ENCODE assay signal across 15 cellular contexts in the genomic region with DNA sequence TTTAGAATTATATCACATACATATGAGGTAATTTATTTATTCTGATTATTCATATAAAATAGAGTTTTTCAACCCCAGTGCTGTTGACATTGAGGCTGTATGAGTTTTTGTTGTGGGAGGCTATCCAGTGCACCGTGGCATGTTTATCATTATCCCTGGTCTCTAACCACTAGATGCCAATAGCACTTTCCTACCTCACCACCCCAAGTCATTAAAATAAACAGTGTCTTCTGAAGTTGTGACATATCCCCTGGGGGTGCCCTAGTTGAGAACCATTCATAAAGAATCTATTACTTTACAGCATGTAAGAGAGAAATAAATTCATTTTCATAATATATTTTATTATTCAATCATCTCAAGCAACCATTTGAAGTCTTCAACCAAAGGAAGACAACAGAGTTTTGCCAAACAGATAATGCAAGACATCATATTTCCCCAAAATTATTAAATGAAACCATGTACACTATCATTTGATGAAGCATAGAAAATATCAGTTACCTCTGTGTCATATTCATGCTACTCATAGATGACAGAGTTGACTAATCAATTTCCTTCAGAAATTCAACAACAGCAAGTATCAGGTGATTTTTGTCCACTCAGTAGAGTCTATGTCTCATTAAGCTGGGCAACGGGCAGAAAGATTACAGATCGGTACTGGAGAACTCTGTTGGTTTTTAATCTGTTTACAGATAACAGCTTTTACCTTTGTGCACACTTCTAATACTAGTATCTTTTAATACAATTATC. TPM values are rescaled to one million over a fixed set of nuclear protein-coding genes. Genes with fewer than 3 reads are reported as not detected.
DNase-seq lines count a peak whose midpoint lies in the region; ATAC-seq, FAIRE-seq and TF ChIP-seq lines count a peak whose summit lies in the region.
"Had no signal": no experiment of that assay in that cellular context is flagged by ENCODE, and none has a peak within 500 bp of the region (broad histone marks: within the 10 kb centered on the region; RNA-seq: fewer than 3 reads in every experiment).

No MANE protein-coding gene starts in this region.

- H3K4me1 ChIP-seq in heart right ventricle = peaks cover 3 to 23% (median 10%) of the 10 kb centered on the region in 9 donors

- no peaks in the 10 kb centered on the region for H3K36me3 ChIP-seq in heart right ventricle

- no peak for DNase-seq in stimulated activated naive CD8-positive, alpha-beta T cell treated with anti-CD3 and anti-CD28 coated beads, Interleukin-15, amount 100 ng/mL, for 72 hours
- DNase-seq in stimulated activated naive CD8-positive, alpha-beta T cell treated with anti-CD3 and anti-CD28 coated beads, Interleukin-15, Interleukin-2, amounts not matched to agents 100 U/mL and 50 U/mL, for 24 hours = no peak
- DNase-seq in H54 (ENCODE audit: insufficient read length, low spot score) = no peak
- DNase-seq in T-helper 17 cell = no peak
- no peak for DNase-seq in heart right ventricle
- DNase-seq in kidney tubule cell (ENCODE audit: low spot score) = no peak
- DNase-seq: DMS79 treated with DMSO at 0.1 percent for 48 hours, H7, NCI-H1417, NCI-H187 treated with DMSO at 0.1 percent for 48 hours, NCI-H69, PC-9, SW 1271 had no signal

- TF ChIP-seq CTCF in heart right ventricle (IDR thresholded peaks at IDR 0.05) = no peak

- FAIRE-seq in H54 (lab: Jason Lieb, UNC) = peak; percentile 20

- no peaks in the 10 kb centered on the region for H3K9me3 ChIP-seq in T-helper 17 cell (ENCODE audit: control insufficient read depth, low read length, poor library complexity, severe bottlenecking)
- peaks cover 0 to 18% (median 0%) of the 10 kb centered on the region in 11 donors for H3K9me3 ChIP-seq in heart right ventricle

- intact Hi-C loops in heart right ventricle (cut with DNase I) = no loop called here

- peaks cover 38% of the 10 kb centered on the region for H3K4me1 Mint-ChIP-seq in stimulated activated naive CD8-positive, alpha-beta T cell treated with anti-CD3 and anti-CD28 coated beads, Interleukin-15, amount 100 ng/mL, for 72 hours
- peaks cover 21% of the 10 kb centered on the region for H3K4me1 Mint-ChIP-seq in T-helper 17 cell

- TF ChIP-seq POLR2A in H54 (IDR thresholded peaks at IDR 0.05; ENCODE audit: low read depth, low read length) = no peak

- no peak overlapping the region for H3K27ac Mint-ChIP-seq in stimulated activated naive CD8-positive, alpha-beta T cell treated with anti-CD3 and anti-CD28 coated beads, Interleukin-15, amount 100 ng/mL, for 72 hours
- H3K27ac Mint-ChIP-seq in T-helper 17 cell = peak overlapping the region; percentile 98

- H3K9me3 Mint-ChIP-seq in stimulated activated naive CD8-positive, alpha-beta T cell treated with anti-CD3 and anti-CD28 coated beads, Interleukin-15, amount 100 ng/mL, for 72 hours = peaks cover 0 to 6% of the 10 kb centered on the region in 2 donors

- H3K27me3 ChIP-seq in heart right ventricle = no peaks in the 10 kb centered on the region

- no peaks in the 10 kb centered on the region for H3K27me3 Mint-ChIP-seq in stimulated activated naive CD8-positive, alpha-beta T cell treated with anti-CD3 and anti-CD28 coated beads, Interleukin-15, amount 100 ng/mL, for 72 hours
- H3K27me3 Mint-ChIP-seq in T-helper 17 cell = no peaks in the 10 kb centered on the region

- no peaks in the 10 kb centered on the region for H3K36me3 Mint-ChIP-seq in T-helper 17 cell (ENCODE audit: low read depth)

- ATAC-seq in stimulated activated naive CD8-positive, alpha-beta T cell treated with anti-CD3 and anti-CD28 coated beads, Interleukin-15, amount 100 ng/mL, for 72 hours = peak; percentile 62
- ATAC-seq in stimulated activated naive CD8-positive, alpha-beta T cell treated with anti-CD3 and anti-CD28 coated beads, Interleukin-15, Interleukin-2, amounts not matched to agents 100 U/mL and 50 U/mL, for 24 hours = no peak
- ATAC-seq in T-helper 17 cell (no peak), heart right ventricle (no peak), HG03039 (IDR thresholded peaks at IDR 0.05; ENCODE audit: unreplicated experiment) (no peak)

- WGBS in heart right ventricle, 2 donors = 80% methylated on average over 3 of the region's 3 CpGs

- H3K27ac ChIP-seq in heart right ventricle = no peak overlapping the region
- H3K27ac ChIP-seq: PC-9 had no signal

- no peak overlapping the region for H3K4me3 Mint-ChIP-seq in stimulated activated naive CD8-positive, alpha-beta T cell treated with anti-CD3 and anti-CD28 coated beads, Interleukin-15, amount 100 ng/mL, for 72 hours
- H3K4me3 Mint-ChIP-seq in T-helper 17 cell = no peak overlapping the region

- H3K4me3 ChIP-seq in heart right ventricle = no peak overlapping the region
- H3K4me3 ChIP-seq: PC-9 had no signal

RNA-seq across cellular contexts. Expression of gene RGS1, which starts 39.5 kb away (rescaled TPM):
- total RNA-seq in T-helper 17 cell (100 to 1,000 TPM; 387 to 736 TPM), heart right ventricle (1 to 10 TPM in 4 of 10 donors, under 1 TPM in 6; 0.30 to 7.2 (median 0.84) TPM)
- polyA plus RNA-seq in heart right ventricle = 1 to 10 TPM in 1 of 2 donors, under 1 TPM in 1; 0.95 to 5.8 TPM
- total RNA-seq: H7, HT-29, PC-9 had no signal

Comparison
In these comparisons a context has a peak if more than half of its experiments do, and no peak if none do; other contexts are left out.
1. RNA of gene RGS1, which starts 39.5 kb away (total RNA-seq): 387 to 736 TPM in T-helper 17 cell; 0.30 to 7.2 TPM in heart right ventricle; every median in the first group is over 10 times any median in the second.